In genomic region chr16:70746040-70746707, GRCh38 we compare ENCODE assay signal across 8 cellular contexts. TPM values are rescaled to one million over a fixed set of nuclear protein-coding genes. Genes with fewer than 3 reads are reported as not detected.
A peak's percentile ranks its signal among the peaks of the same experiment; 100 is the strongest.
DNase-seq lines count a peak whose midpoint lies in the region; ATAC-seq and TF ChIP-seq lines count a peak whose summit lies in the region.

No MANE protein-coding gene starts in this region.

- no peak overlapping the region for H3K4me3 Mint-ChIP-seq in progenitor cell of endocrine pancreas (ENCODE audit: low read depth)

- H3K9me3 Mint-ChIP-seq in progenitor cell of endocrine pancreas (ENCODE audit: low read depth), result peaks cover 5% of the 10 kb centered on the region

- H3K27me3 Mint-ChIP-seq in progenitor cell of endocrine pancreas, result no peaks in the 10 kb centered on the region

- H3K4me1 Mint-ChIP-seq in progenitor cell of endocrine pancreas (ENCODE audit: low read depth), result peaks cover 25% of the 10 kb centered on the region

- 20 to 32% methylated on average over 5 to 6 of the region's 12 CpGs for WGBS in esophagus squamous epithelium, 2 donors

- H3K27ac Mint-ChIP-seq in progenitor cell of endocrine pancreas, result peak overlapping the region; percentile 69

- TF ChIP-seq CTCF in esophagus squamous epithelium (IDR thresholded peaks at IDR 0.05), result no peak
- no peak for TF ChIP-seq CTCF in progenitor cell of endocrine pancreas (IDR thresholded peaks at IDR 0.05; ENCODE audit: unreplicated experiment)

- no peaks in the 10 kb centered on the region for H3K9me3 ChIP-seq in esophagus squamous epithelium

- DNase-seq in activated CD4-positive, alpha-beta T cell treated with anti-CD3 and anti-CD28 coated beads for 48 hours, result peak; percentile 25
- no peak for DNase-seq in activated CD4-positive, alpha-beta T cell treated with anti-CD3 and anti-CD28 coated beads, Interleukin-2, amount 50 U/mL, for 4 hours
- peak; percentile 49 for DNase-seq in T1000 (lab: John Stamatoyannopoulos, UW)
- no peak for DNase-seq in esophagus squamous epithelium (lab: John Stamatoyannopoulos, UW)
- no peak for DNase-seq in progenitor cell of endocrine pancreas (ENCODE audit: low spot score, unreplicated experiment)
- no peak for DNase-seq in NOMO-1 (lab: John Stamatoyannopoulos, UW; ENCODE audit: unreplicated experiment in 2 of 2)
- DNase-seq in iPS-NIHi7 (ENCODE audit: extremely low spot score), result no peak

- peaks cover 16% of the 10 kb centered on the region for H3K36me3 Mint-ChIP-seq in progenitor cell of endocrine pancreas (ENCODE audit: insufficient read depth)

- peak overlapping the region; percentile 76 to 90 (median 82) for H3K27ac ChIP-seq in esophagus squamous epithelium

- peaks cover 43 to 72% (median 57%) of the 10 kb centered on the region in 3 donors for H3K4me1 ChIP-seq in esophagus squamous epithelium

- H3K27me3 ChIP-seq in esophagus squamous epithelium, result no peaks in the 10 kb centered on the region

- ATAC-seq in HG02763 (IDR thresholded peaks at IDR 0.05; ENCODE audit: unreplicated experiment), result no peak

- peaks cover 0 to 38% (median 3%) of the 10 kb centered on the region in 3 donors for H3K36me3 ChIP-seq in esophagus squamous epithelium

- no peak for TF ChIP-seq POLR2A in esophagus squamous epithelium (IDR thresholded peaks at IDR 0.05)

- intact Hi-C loops in esophagus squamous epithelium (cut with DNase I), result no loop called here

- H3K4me3 ChIP-seq in esophagus squamous epithelium, result peak overlapping the region in 1 of 4 donors; percentile 9

RNA-seq across cellular contexts. Expression of gene VAC14, which starts 54.8 kb away (rescaled TPM):
- total RNA-seq in esophagus squamous epithelium (10 to 100 TPM; 18.6 to 32.2 (median 25.9) TPM), progenitor cell of endocrine pancreas (38.4 and 39.0 TPM in 2 replicates)

Comparison
In these comparisons a context has a peak if more than half of its experiments do, and no peak if none do; other contexts are left out.
1. DNase-seq: peak in activated CD4-positive, alpha-beta T cell treated with anti-CD3 and anti-CD28 coated beads for 48 hours (single experiment) and T1000 (single experiment); none in activated CD4-positive, alpha-beta T cell treated with anti-CD3 and anti-CD28 coated beads, Interleukin-2, amount 50 U/mL, for 4 hours (0 of 2), esophagus squamous epithelium (single experiment), progenitor cell of endocrine pancreas (single experiment), NOMO-1 (0 of 2) and iPS-NIHi7 (single experiment).